Comparison of ENCODE assay signal across 16 cellular contexts in the genomic region with DNA sequence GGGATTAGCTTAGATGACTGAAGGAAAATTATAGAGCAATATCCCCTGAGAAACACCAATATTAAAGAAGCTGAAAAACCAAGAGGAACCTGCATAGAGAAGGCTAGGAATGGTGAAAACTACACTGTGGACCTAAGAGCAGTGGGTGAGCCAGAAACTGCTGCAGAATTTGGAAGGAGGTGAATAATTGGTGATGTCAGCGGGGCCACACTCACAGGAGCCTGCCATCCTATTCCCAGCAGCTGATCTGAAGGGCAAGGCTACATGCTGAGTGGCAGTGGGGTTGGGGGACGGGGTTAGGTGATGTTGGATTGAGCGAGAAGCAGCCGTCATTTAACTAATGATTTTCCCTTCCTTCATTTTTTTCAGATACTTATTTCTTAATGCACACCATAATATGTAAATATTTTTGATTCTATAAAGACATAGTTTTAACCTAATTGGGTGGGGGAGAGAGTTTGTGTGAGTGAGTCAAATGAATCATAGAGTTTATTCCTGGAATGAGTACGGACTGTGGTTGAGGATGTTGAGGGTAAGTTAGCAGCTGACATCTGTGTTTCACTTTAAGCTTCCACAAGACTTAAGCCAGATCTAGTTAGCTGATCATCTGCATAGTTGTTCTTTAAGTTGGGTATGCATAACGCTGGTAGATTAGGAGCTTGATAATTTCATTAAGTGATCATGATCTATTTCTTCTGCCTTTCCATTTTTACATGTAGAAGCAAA.
DNase-seq lines count a peak whose midpoint lies in the region; ATAC-seq, FAIRE-seq and TF ChIP-seq lines count a peak whose summit lies in the region.
"Had no signal": no experiment of that assay in that cellular context is flagged by ENCODE, and none has a peak within 500 bp of the region (broad histone marks: within the 10 kb centered on the region; RNA-seq: fewer than 3 reads in every experiment).

No MANE protein-coding gene starts in this region.

- no peaks in the 10 kb centered on the region for H3K4me1 Mint-ChIP-seq in CD4-positive, alpha-beta memory T cell
- no peaks in the 10 kb centered on the region for H3K4me1 Mint-ChIP-seq in stimulated activated naive CD8-positive, alpha-beta T cell treated with anti-CD3 and anti-CD28 coated beads, Interleukin-15, amount 100 ng/mL, for 72 hours
- H3K4me1 Mint-ChIP-seq: activated B cell treated with CpG ODN at 0.5 μM for 24 hours; activated naive CD4-positive, alpha-beta T cell treated with anti-CD3 and anti-CD28 coated beads, Interleukin-2, amount 50 U/mL, for 24 hours; immature natural killer cell had no signal

- H3K27ac Mint-ChIP-seq in CD4-positive, alpha-beta memory T cell, result no peak overlapping the region
- no peak overlapping the region for H3K27ac Mint-ChIP-seq in stimulated activated naive CD8-positive, alpha-beta T cell treated with anti-CD3 and anti-CD28 coated beads, Interleukin-15, amount 100 ng/mL, for 72 hours
- H3K27ac Mint-ChIP-seq: activated B cell treated with CpG ODN at 0.5 μM for 24 hours; activated naive CD4-positive, alpha-beta T cell treated with anti-CD3 and anti-CD28 coated beads, Interleukin-2, amount 50 U/mL, for 24 hours; immature natural killer cell had no signal

- WGBS in H1 (ENCODE audit: extremely low coverage in 1 of 2, insufficient coverage in 1 of 2, insufficient read length in 1 of 2, insufficient replicate concordance in 2 of 2, low coverage in 1 of 2, low lambda C conversion rate in 2 of 2, missing lambda C conversion rate in 1 of 2), 2 experiments, result 89% methylated on average over 5 of the region's 6 CpGs; no CpG with 5 or more reads in 1 of the 2 experiments

- no peak overlapping the region for H2AK5ac ChIP-seq in H1 (ENCODE audit: low read depth, low read length)

- TF ChIP-seq CTCF in OCI-LY3 (IDR thresholded peaks at IDR 0.05; ENCODE audit: low read depth, low read length), result no peak
- TF ChIP-seq CTCF in H1 (IDR thresholded peaks at IDR 0.05; ENCODE audit: control extremely low read depth in 1 of 3, insufficient read depth in 1 of 3, low read depth in 1 of 3, low read length in 3 of 3), result no peak

- no peak overlapping the region for H2BK120ac ChIP-seq in H1 (replicated peaks; ENCODE audit: low read depth, low read length)

- H2BK5ac ChIP-seq in H1 (ENCODE audit: low read depth, low read length), result no peak overlapping the region

- H2BK12ac ChIP-seq in H1 (ENCODE audit: low read depth, low read length), result no peak overlapping the region

- H2AFZ ChIP-seq in OCI-LY3 (ENCODE audit: low read depth, low read length) (no peak overlapping the region), H1 (ENCODE audit: low read length) (no peak overlapping the region)

- no peak overlapping the region for H3K4me3 Mint-ChIP-seq in CD4-positive, alpha-beta memory T cell
- H3K4me3 Mint-ChIP-seq in stimulated activated naive CD8-positive, alpha-beta T cell treated with anti-CD3 and anti-CD28 coated beads, Interleukin-15, amount 100 ng/mL, for 72 hours, result no peak overlapping the region
- H3K4me3 Mint-ChIP-seq: activated B cell treated with CpG ODN at 0.5 μM for 24 hours; activated naive CD4-positive, alpha-beta T cell treated with anti-CD3 and anti-CD28 coated beads, Interleukin-2, amount 50 U/mL, for 24 hours; immature natural killer cell had no signal

- no peak overlapping the region for H4K8ac ChIP-seq in H1 (ENCODE audit: extremely low read depth, insufficient read depth, low read length)

- H3K36me3 Mint-ChIP-seq in CD4-positive, alpha-beta memory T cell, result no peaks in the 10 kb centered on the region
- H3K36me3 Mint-ChIP-seq: activated naive CD4-positive, alpha-beta T cell treated with anti-CD3 and anti-CD28 coated beads, Interleukin-2, amount 50 U/mL, for 24 hours had no signal

- peak overlapping the region; percentile 16 for H3K9ac ChIP-seq in OCI-LY3 (ENCODE audit: low read length)
- H3K9ac ChIP-seq in H1 (replicated peaks in 1 of 4; ENCODE audit: extremely low read depth in 1 of 4, low read depth in 3 of 4, low read length in 3 of 4), result no peak overlapping the region

- no peak for ATAC-seq in stimulated activated naive CD8-positive, alpha-beta T cell treated with anti-CD3 and anti-CD28 coated beads, Interleukin-15, amount 100 ng/mL, for 72 hours
- no peak for ATAC-seq in HG03280 (IDR thresholded peaks at IDR 0.05; ENCODE audit: unreplicated experiment)

- peaks cover 0 to 8% (median 0%) of the 10 kb centered on the region in 8 donors for H3K9me3 Mint-ChIP-seq in CD4-positive, alpha-beta memory T cell
- peaks cover 0 to 7% of the 10 kb centered on the region in 2 donors for H3K9me3 Mint-ChIP-seq in stimulated activated naive CD8-positive, alpha-beta T cell treated with anti-CD3 and anti-CD28 coated beads, Interleukin-15, amount 100 ng/mL, for 72 hours
- H3K9me3 Mint-ChIP-seq: activated B cell treated with CpG ODN at 0.5 μM for 24 hours; activated naive CD4-positive, alpha-beta T cell treated with anti-CD3 and anti-CD28 coated beads, Interleukin-2, amount 50 U/mL, for 24 hours had no signal

- no peaks in the 10 kb centered on the region for H3K9me3 ChIP-seq in OCI-LY3 (ENCODE audit: insufficient read depth, low read length)
- no peaks in the 10 kb centered on the region for H3K9me3 ChIP-seq in H1 (ENCODE audit: insufficient read depth in 2 of 2, low read depth in 1 of 2, low read length in 1 of 2)
- H3K9me3 ChIP-seq in CD4-positive, alpha-beta memory T cell (ENCODE audit: control insufficient read depth in 1 of 2, low read length in 2 of 2), result no peaks in the 10 kb centered on the region
- H3K9me3 ChIP-seq: colonic mucosa, HAP-1 had no signal

- no peak for TF ChIP-seq EP300 in H1 (IDR thresholded peaks at IDR 0.05; ENCODE audit: borderline replicate concordance in 1 of 2, low read depth in 2 of 2, low read length in 2 of 2)

- peak; percentile 76 for DNase-seq in EH (ENCODE audit: low read depth)
- no peak for DNase-seq in H1 (ENCODE audit: low read depth in 1 of 2, low spot score in 2 of 2)
- peak; percentile 60 for DNase-seq in non-pigmented ciliary epithelial cell (ENCODE audit: low read depth)
- DNase-seq in CD4-positive, alpha-beta memory T cell, result no peak
- DNase-seq in stimulated activated naive CD8-positive, alpha-beta T cell treated with anti-CD3 and anti-CD28 coated beads, Interleukin-15, amount 100 ng/mL, for 72 hours, result no peak
- DNase-seq in NK-92 (lab: John Stamatoyannopoulos, UW; ENCODE audit: unreplicated experiment), result no peak
- DNase-seq: activated B cell treated with CpG ODN at 0.5 μM for 24 hours; activated CD8-positive, alpha-beta memory T cell treated with anti-CD3 and anti-CD28 coated beads, Interleukin-2, amount 50 U/mL, for 48 hours; colonic mucosa; foreskin melanocyte; immature natural killer cell; stimulated activated CD4-positive, alpha-beta T cell treated with anti-CD3 and anti-CD28 coated beads, Interleukin-1b, Interleukin-23, amount 100 ng/mL, for 48 hours had no signal

- no peak overlapping the region for H3K18ac ChIP-seq in H1 (ENCODE audit: extremely low read depth, low read length)

- H3K56ac ChIP-seq in H1 (replicated peaks; ENCODE audit: insufficient read length, low read depth, low read length), result no peak overlapping the region

- no peaks in the 10 kb centered on the region for H3K23me2 ChIP-seq in H1 (ENCODE audit: low read depth, low read length)

- H3K14ac ChIP-seq in H1 (ENCODE audit: insufficient read length), result no peak overlapping the region

- no peak overlapping the region for H3K23ac ChIP-seq in H1 (ENCODE audit: insufficient read length)

- peaks cover 3% of the 10 kb centered on the region; the same call in 1 of the 2 replicates for H3K79me2 ChIP-seq in OCI-LY3 (ENCODE audit: low read length)
- peaks cover 4 to 100% of the 10 kb centered on the region in 2 experiments; a peak in 3 of 4 replicates for H3K79me2 ChIP-seq in H1 (ENCODE audit: control insufficient read depth in 1 of 2, insufficient read depth in 2 of 2, low read length in 2 of 2)

- POLR2A ChIA-PET in H1 (lab: Charles Lee; ENCODE audit: partially characterized antibody), result interaction anchor here (0.8 to 1.3 kb wide), 2 partner anchors 221 to 224 kb away, joined by 3 read pairs; no protein-coding TSS in a partner anchor
- POLR2A ChIA-PET in CD4-positive, alpha-beta memory T cell (lab: Charles Lee; ENCODE audit: partially characterized antibody), result no interaction called here

- H4K20me1 ChIP-seq in OCI-LY3 (ENCODE audit: insufficient read depth, low read length) (peaks cover 7% of the 10 kb centered on the region; the same call in 1 of the 2 replicates), H1 (replicated peaks in 1 of 2; ENCODE audit: control insufficient read depth in 1 of 2, insufficient read depth in 2 of 2, low read length in 2 of 2) (peaks cover 9 to 11% of the 10 kb centered on the region in 2 experiments)

- H3K79me1 ChIP-seq in H1 (ENCODE audit: low read depth, low read length), result peaks cover 5% of the 10 kb centered on the region; the same call in 1 of the 2 replicates

- no peak for TF ChIP-seq POLR2A in H1 (IDR thresholded peaks at IDR 0.05; ENCODE audit: control extremely low read depth in 1 of 2, low read depth in 2 of 2, low read length in 2 of 2)

- FAIRE-seq in H1 (lab: Jason Lieb, UNC), result peak; percentile 19

- no peak for TF ChIP-seq RAD21 in H1 (IDR thresholded peaks at IDR 0.05 in 1 of 2, conservative IDR thresholded peaks at IDR 0.05 in 1 of 2; ENCODE audit: low read depth in 2 of 2, low read length in 2 of 2)

- H4K5ac ChIP-seq in H1 (ENCODE audit: insufficient read length, low read depth, low read length), result no peak overlapping the region

- CTCF ChIA-PET in H1 (lab: Charles Lee; ENCODE audit: partially characterized antibody), result interaction anchor here (0.6 to 2.4 kb wide), 8 partner anchors 9 to 403 kb away, joined by 3 to 6 read pairs (median 3); no protein-coding TSS in a partner anchor
- CTCF ChIA-PET in CD4-positive, alpha-beta memory T cell (lab: Charles Lee; ENCODE audit: partially characterized antibody), result no interaction called here

- intact Hi-C loops in CD4-positive, alpha-beta memory T cell (cut with micrococcal nuclease), result no loop called here

- H2BK15ac ChIP-seq in H1 (ENCODE audit: low read length), result no peak overlapping the region

- H3K4me2 ChIP-seq in OCI-LY3 (ENCODE audit: low read length), result peak overlapping the region; percentile 78
- H3K4me2 ChIP-seq in H1 (ENCODE audit: insufficient read depth in 1 of 2, low read depth in 2 of 2, low read length in 2 of 2), result no peak overlapping the region

- H2BK20ac ChIP-seq in H1 (ENCODE audit: low read length), result no peak overlapping the region

- 0 out of 2 replicates have a peak, but pooled peaks cover 5% of the 10 kb centered on the region for H3K27me3 ChIP-seq in OCI-LY3 (ENCODE audit: low read depth, low read length)
- H3K27me3 ChIP-seq in H1 (replicated peaks in 1 of 4; ENCODE audit: control insufficient read depth in 3 of 4, extremely low read depth in 1 of 4, insufficient read depth in 3 of 4, low read length in 3 of 4), result no peaks in the 10 kb centered on the region
- H3K27me3 ChIP-seq in CD4-positive, alpha-beta memory T cell (ENCODE audit: insufficient read depth, low read length), result no peaks in the 10 kb centered on the region
- H3K27me3 ChIP-seq: colonic mucosa had no signal

- H3K4me3 ChIP-seq in OCI-LY3 (ENCODE audit: low read length), result peak overlapping the region; percentile 69
- H3K4me3 ChIP-seq in H1 (ENCODE audit: extremely low read depth in 1 of 4, insufficient read depth in 2 of 4, low read depth in 3 of 4, low read length in 4 of 4), result no peak overlapping the region
- no peak overlapping the region for H3K4me3 ChIP-seq in CD4-positive, alpha-beta memory T cell (ENCODE audit: low read length in 2 of 2)
- H3K4me3 ChIP-seq: colonic mucosa, HAP-1 had no signal

- H3K4me1 ChIP-seq in OCI-LY3 (ENCODE audit: low read length), result peaks cover 29% of the 10 kb centered on the region
- peaks cover 0 to 7% (median 3%) of the 10 kb centered on the region in 4 experiments; a peak in 6 of 7 replicates for H3K4me1 ChIP-seq in H1 (replicated peaks in 1 of 4; ENCODE audit: control insufficient read depth in 3 of 4, insufficient read depth in 4 of 4, low read length in 3 of 4)
- H3K4me1 ChIP-seq in CD4-positive, alpha-beta memory T cell (ENCODE audit: insufficient read depth, low read length), result no peaks in the 10 kb centered on the region
- H3K4me1 ChIP-seq: colonic mucosa, HAP-1 had no signal

- H3K27me3 Mint-ChIP-seq in CD4-positive, alpha-beta memory T cell, result no peaks in the 10 kb centered on the region
- H3K27me3 Mint-ChIP-seq in stimulated activated naive CD8-positive, alpha-beta T cell treated with anti-CD3 and anti-CD28 coated beads, Interleukin-15, amount 100 ng/mL, for 72 hours, result peaks cover 8% of the 10 kb centered on the region
- H3K27me3 Mint-ChIP-seq: activated B cell treated with CpG ODN at 0.5 μM for 24 hours had no signal

- H3K4ac ChIP-seq in H1 (replicated peaks; ENCODE audit: insufficient read length, low read depth, low read length), result no peak overlapping the region

- H4K91ac ChIP-seq in H1 (replicated peaks; ENCODE audit: insufficient read length, low read length), result no peak overlapping the region

- H3K27ac ChIP-seq in OCI-LY3 (ENCODE audit: low read length) (no peak overlapping the region), H1 (ENCODE audit: low read depth, low read length) (no peak overlapping the region)
- no peak overlapping the region for H3K27ac ChIP-seq in CD4-positive, alpha-beta memory T cell (ENCODE audit: low read depth, low read length)
- H3K27ac ChIP-seq: colonic mucosa had no signal

- no peaks in the 10 kb centered on the region for H3K36me3 ChIP-seq in OCI-LY3 (replicated peaks; ENCODE audit: low read depth, low read length)
- no peaks in the 10 kb centered on the region for H3K36me3 ChIP-seq in H1 (ENCODE audit: control insufficient read depth in 2 of 4, insufficient read depth in 4 of 4, low read length in 3 of 4)
- H3K36me3 ChIP-seq in CD4-positive, alpha-beta memory T cell (ENCODE audit: insufficient read depth, low read length), result no peaks in the 10 kb centered on the region
- H3K36me3 ChIP-seq: colonic mucosa, HAP-1 had no signal

Comparison
In these comparisons a context has a peak if more than half of its experiments do, and no peak if none do; other contexts are left out.
1. DNase-seq: peak in EH (single experiment) and non-pigmented ciliary epithelial cell (single experiment); none in H1 (0 of 2), CD4-positive, alpha-beta memory T cell (0 of 5), stimulated activated naive CD8-positive, alpha-beta T cell treated with anti-CD3 and anti-CD28 coated beads, Interleukin-15, amount 100 ng/mL, for 72 hours (0 of 2) and NK-92 (single experiment).